Comparison of ENCODE assay signal across 13 cellular contexts in genomic region chr20:555933-556332, GRCh38. TPM values are rescaled to one million over a fixed set of nuclear protein-coding genes. Genes with fewer than 3 reads are reported as not detected.
DNase-seq lines count a peak whose midpoint lies in the region; ATAC-seq and TF ChIP-seq lines count a peak whose summit lies in the region.
"Had no signal": no experiment of that assay in that cellular context is flagged by ENCODE, and none has a peak within 500 bp of the region (broad histone marks: within the 10 kb centered on the region; RNA-seq: fewer than 3 reads in every experiment).

No MANE protein-coding gene starts in this region.

- H3K27ac ChIP-seq in VCaP = 0 out of 2 replicates have a peak overlapping the region, but pooled peaks have one; percentile 11
- no peak overlapping the region for H3K27ac ChIP-seq in tibial artery
- H3K27ac ChIP-seq: foreskin keratinocyte had no signal

- no peaks in the 10 kb centered on the region for H3K36me3 ChIP-seq in tibial artery

- intact Hi-C loops in tibial artery (cut with DNase I; ENCODE audit: low total_unique reads) = no loop called here

- no peaks in the 10 kb centered on the region for H3K4me1 ChIP-seq in tibial artery
- H3K4me1 ChIP-seq: foreskin keratinocyte had no signal

- no peak overlapping the region for H3K4me3 ChIP-seq in tibial artery

- H3K27me3 ChIP-seq in tibial artery = peaks cover 0 to 35% of the 10 kb centered on the region in 2 donors

- no peak overlapping the region for H3K27ac Mint-ChIP-seq in glutamatergic neuron (ENCODE audit: unreplicated experiment)
- H3K27ac Mint-ChIP-seq in mesothelial cell of epicardium = no peak overlapping the region
- H3K27ac Mint-ChIP-seq: nephron progenitor cell had no signal

- DNase-seq in DMS53 treated with DMSO at 0.1 percent for 48 hours (lab: John Stamatoyannopoulos, UW; ENCODE audit: unreplicated experiment) = peak; percentile 14
- peak; percentile 39 for DNase-seq in M059J (ENCODE audit: low read depth)
- DNase-seq in kidney tubule cell (ENCODE audit: low spot score) = peak; percentile 61
- no peak for DNase-seq in tibial artery
- no peak for DNase-seq in glutamatergic neuron
- no peak for DNase-seq in mesothelial cell of epicardium (ENCODE audit: low spot score in 2 of 2, unreplicated experiment in 2 of 2)
- DNase-seq: activated CD4-positive, alpha-beta T cell treated with anti-CD3 and anti-CD28 coated beads, Interleukin-2, amount 50 U/mL, for 4 hours; C1 segment of cervical spinal cord; foreskin keratinocyte; nephron progenitor cell; PC-3 had no signal

- no peak for ATAC-seq in HG03039 (IDR thresholded peaks at IDR 0.05; ENCODE audit: unreplicated experiment)
- ATAC-seq: foreskin keratinocyte, PC-3 had no signal

- H3K4me1 Mint-ChIP-seq in glutamatergic neuron (ENCODE audit: low read depth, unreplicated experiment) (peaks cover 9% of the 10 kb centered on the region), mesothelial cell of epicardium (peaks cover 4% of the 10 kb centered on the region)

- TF ChIP-seq CTCF in VCaP (conservative IDR thresholded peaks at IDR 0.05) = no peak
- no peak for TF ChIP-seq CTCF in tibial artery (IDR thresholded peaks at IDR 0.05)
- TF ChIP-seq CTCF in glutamatergic neuron (IDR thresholded peaks at IDR 0.05; ENCODE audit: partially characterized antibody, unreplicated experiment) = no peak
- no peak for TF ChIP-seq CTCF in mesothelial cell of epicardium (IDR thresholded peaks at IDR 0.05; ENCODE audit: unreplicated experiment)

- H3K9me3 Mint-ChIP-seq in glutamatergic neuron (ENCODE audit: unreplicated experiment) (no peaks in the 10 kb centered on the region), mesothelial cell of epicardium (no peaks in the 10 kb centered on the region)
- H3K9me3 Mint-ChIP-seq: nephron progenitor cell had no signal

- peaks cover 5% of the 10 kb centered on the region for H3K27me3 Mint-ChIP-seq in glutamatergic neuron (ENCODE audit: unreplicated experiment)
- H3K27me3 Mint-ChIP-seq in mesothelial cell of epicardium (ENCODE audit: low read depth) = peaks cover 54% of the 10 kb centered on the region

- no peaks in the 10 kb centered on the region for H3K9me3 ChIP-seq in tibial artery

- H3K36me3 Mint-ChIP-seq in glutamatergic neuron (ENCODE audit: unreplicated experiment) = no peaks in the 10 kb centered on the region
- H3K36me3 Mint-ChIP-seq in mesothelial cell of epicardium = no peaks in the 10 kb centered on the region

- H3K4me3 Mint-ChIP-seq in glutamatergic neuron (ENCODE audit: unreplicated experiment) (no peak overlapping the region), mesothelial cell of epicardium (no peak overlapping the region)
- H3K4me3 Mint-ChIP-seq: nephron progenitor cell had no signal

RNA-seq across cellular contexts. Expression of gene CSNK2A1, which starts 12.3 kb away (rescaled TPM):
- 146 and 269 TPM in 2 replicates for total RNA-seq in M059J (2014; rRNA removed; shearing (Covaris generic))
- total RNA-seq in glutamatergic neuron (ENCODE audit: unreplicated experiment) = 214 TPM
- total RNA-seq in mesothelial cell of epicardium = 160 to 172 TPM (median 164 TPM) in 3 replicates

RNA-seq across cellular contexts. Expression of gene TCF15, which starts 54.2 kb away (rescaled TPM):
- total RNA-seq in M059J (2014; rRNA removed; shearing (Covaris generic)) = not detected in 2 replicates
- 19.7 TPM for total RNA-seq in glutamatergic neuron (ENCODE audit: unreplicated experiment)
- total RNA-seq in mesothelial cell of epicardium = 0.74 to 0.90 TPM (median 0.75 TPM) in 3 replicates
- total RNA-seq: foreskin keratinocyte had no signal

Comparison
In these comparisons a context has a peak if more than half of its experiments do, and no peak if none do; other contexts are left out.
1. DNase-seq: peak in DMS53 treated with DMSO at 0.1 percent for 48 hours (single experiment), M059J (single experiment) and kidney tubule cell (single experiment); none in tibial artery (0 of 2), glutamatergic neuron (single experiment) and mesothelial cell of epicardium (0 of 2).
2. RNA of gene TCF15, which starts 54.2 kb away (total RNA-seq): 19.7 TPM in glutamatergic neuron (single experiment); 0.74 to 0.90 TPM in mesothelial cell of epicardium and not detected in M059J; every median in the first group is over 10 times any median in the second.